In the genomic region with DNA sequence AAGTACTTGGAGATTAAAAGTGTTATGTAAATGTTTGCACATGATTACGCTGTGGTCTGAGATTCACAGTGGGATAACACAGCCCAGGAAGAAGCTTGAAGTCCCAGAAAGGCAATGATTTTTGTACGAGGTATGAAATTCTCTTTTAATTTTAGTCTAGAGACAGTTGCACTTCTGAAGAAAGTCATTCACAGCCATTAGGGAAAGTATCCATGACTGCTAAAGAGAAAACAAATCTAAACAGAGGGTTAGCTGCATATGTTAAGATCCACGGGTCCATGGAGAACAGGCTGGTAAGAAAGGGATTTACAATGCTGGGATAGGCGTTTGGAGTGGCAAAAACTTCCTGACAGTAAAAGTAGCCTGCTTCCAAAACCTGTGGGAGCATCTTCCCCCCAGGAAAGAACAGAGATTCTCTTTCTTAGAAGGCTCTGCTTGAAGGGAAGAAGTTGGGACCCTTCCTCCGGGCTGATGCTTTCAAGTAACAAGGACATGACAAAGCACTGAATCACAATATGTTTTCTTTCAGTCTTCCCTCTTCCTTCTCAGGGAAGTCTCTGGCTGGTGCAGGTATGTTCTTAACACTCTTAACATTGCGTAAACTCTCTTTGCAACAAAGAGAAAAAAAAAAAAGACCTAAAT, we compare ENCODE assay signal across 9 cellular contexts.
DNase-seq lines count a peak whose midpoint lies in the region; FAIRE-seq and TF ChIP-seq lines count a peak whose summit lies in the region.
"Had no signal": no experiment of that assay in that cellular context is flagged by ENCODE, and none has a peak within 500 bp of the region (broad histone marks: within the 10 kb centered on the region; RNA-seq: fewer than 3 reads in every experiment).

No MANE protein-coding gene starts in this region.

- no peaks in the 10 kb centered on the region for H3K36me3 ChIP-seq in keratinocyte (ENCODE audit: control insufficient read depth in 2 of 2, extremely low read depth in 1 of 2, insufficient read depth in 2 of 2, low read length in 2 of 2)
- no peaks in the 10 kb centered on the region for H3K36me3 ChIP-seq in skeletal muscle tissue (ENCODE audit: control insufficient read depth in 3 of 3, insufficient read depth in 3 of 3, low read length in 3 of 3)
- no peaks in the 10 kb centered on the region for H3K36me3 ChIP-seq in CD4-positive, alpha-beta memory T cell (ENCODE audit: insufficient read depth, low read length)

- H3K4me1 ChIP-seq in H9 (ENCODE audit: insufficient read depth, low read length) (peaks cover 13% of the 10 kb centered on the region), keratinocyte (ENCODE audit: control insufficient read depth, extremely low read depth, insufficient read depth, low read length) (peaks cover 67% of the 10 kb centered on the region), skeletal muscle tissue (ENCODE audit: control insufficient read depth in 3 of 3, insufficient read depth in 3 of 3, low read length in 3 of 3) (peaks cover 0 to 15% (median 4%) of the 10 kb centered on the region in 3 donors)
- H3K4me1 ChIP-seq in CD4-positive, alpha-beta memory T cell (ENCODE audit: insufficient read depth, low read length): no peaks in the 10 kb centered on the region

- dilution Hi-C loops in keratinocyte (cut with MboI; ENCODE audit: extremely low pct_ligation_motif_present, low sequenced_read_pairs): no loop called here

- H2BK15ac ChIP-seq in H9 (ENCODE audit: low read depth, low read length): no peak overlapping the region

- H3K9me1 ChIP-seq in keratinocyte (ENCODE audit: control insufficient read depth, extremely low read depth, insufficient read depth, low read length): no peaks in the 10 kb centered on the region

- H4K20me1 ChIP-seq in H9 (ENCODE audit: control insufficient read depth, insufficient read depth, insufficient read length) (no peaks in the 10 kb centered on the region), keratinocyte (ENCODE audit: control insufficient read depth, extremely low read depth, insufficient read depth, low read length) (no peaks in the 10 kb centered on the region)

- no peak overlapping the region for H4K91ac ChIP-seq in H9 (ENCODE audit: insufficient read length, low read depth, low read length)

- no peak overlapping the region for H3K9ac ChIP-seq in H9 (ENCODE audit: extremely low read depth, insufficient read length, low read length)
- peak overlapping the region; percentile 82 for H3K9ac ChIP-seq in keratinocyte (ENCODE audit: control insufficient read depth, extremely low read depth, insufficient read depth, low read length)
- H3K9ac ChIP-seq in skeletal muscle tissue (ENCODE audit: low read depth in 1 of 3, low read length in 3 of 3): peak overlapping the region in 1 of 3 donors; percentile 51

- no CpG with 5 or more reads among the region's 6 CpGs for WGBS in H9 (ENCODE audit: extremely low coverage, insufficient read length, low lambda C conversion rate)

- H3K27me3 Mint-ChIP-seq in H9 (ENCODE audit: low read depth) (peaks cover 1% of the 10 kb centered on the region; the same call in 1 of the 2 replicates), chondrocyte (ENCODE audit: low read depth) (no peaks in the 10 kb centered on the region)
- peaks cover 16% of the 10 kb centered on the region in 2 donors for H3K27me3 Mint-ChIP-seq in CD4-positive, alpha-beta memory T cell

- no peak overlapping the region for H2BK20ac ChIP-seq in H9 (ENCODE audit: low read depth, low read length, poor library complexity, severe bottlenecking)

- 0 out of 7 replicates have a peak, but pooled peaks cover 0 to 8% (median 0%) of the 10 kb centered on the region in 3 experiments for H3K36me3 Mint-ChIP-seq in H9 (ENCODE audit: insufficient read depth in 1 of 3, low read depth in 3 of 3)
- H3K36me3 Mint-ChIP-seq in chondrocyte (ENCODE audit: low read depth): peaks cover under 1% of the 10 kb centered on the region
- no peaks in the 10 kb centered on the region for H3K36me3 Mint-ChIP-seq in CD4-positive, alpha-beta memory T cell

- H2AFZ ChIP-seq in H9 (ENCODE audit: low read length): no peak overlapping the region
- H2AFZ ChIP-seq in keratinocyte (ENCODE audit: control insufficient read depth, low read length): no peak overlapping the region

- H3K56ac ChIP-seq in H9 (ENCODE audit: insufficient read length, low read depth, low read length): no peak overlapping the region

- H4K8ac ChIP-seq in H9 (replicated peaks; ENCODE audit: insufficient read length, low read depth, low read length): no peak overlapping the region

- no peak overlapping the region for H3T11ph ChIP-seq in H9 (ENCODE audit: low read length)

- no peak overlapping the region for H2BK5ac ChIP-seq in H9 (ENCODE audit: insufficient read length, low read length)

- CTCF ChIA-PET in CD4-positive, alpha-beta memory T cell (lab: Charles Lee; ENCODE audit: partially characterized antibody): no interaction called here

- DNase-seq in H9 (no peak), chondrocyte (ENCODE audit: low spot score) (no peak), keratinocyte (ENCODE audit: low read depth, low spot score) (no peak), NCI-H1694 (lab: John Stamatoyannopoulos, UW) (no peak), DMS114 treated with DMSO at 0.1 percent for 48 hours (lab: John Stamatoyannopoulos, UW; ENCODE audit: unreplicated experiment) (no peak), glomerular visceral epithelial cell (ENCODE audit: extremely low spot score) (no peak)
- DNase-seq in CD4-positive, alpha-beta memory T cell: no peak
- DNase-seq: NCI-H2029 treated with DMSO at 0.1 percent for 48 hours had no signal

- no peaks in the 10 kb centered on the region for H3K79me1 ChIP-seq in H9 (ENCODE audit: insufficient read depth, low read depth, low read length, poor library complexity, severe bottlenecking)

- H4K5ac ChIP-seq in H9 (ENCODE audit: insufficient read length, low read depth, low read length): no peak overlapping the region

- H3K4me3 ChIP-seq in keratinocyte (ENCODE audit: control insufficient read depth in 2 of 3, extremely low read depth in 1 of 3, insufficient read depth in 2 of 3, low read depth in 1 of 3, low read length in 3 of 3) (peak overlapping the region in 1 of 3 experiments; percentile 7), skeletal muscle tissue (ENCODE audit: low read length in 3 of 3) (peak overlapping the region in 1 of 3 donors; percentile 54)
- no peak overlapping the region for H3K4me3 ChIP-seq in CD4-positive, alpha-beta memory T cell (ENCODE audit: low read length in 2 of 2)

- H3K4me3 Mint-ChIP-seq in H9: no peak overlapping the region; a peak in 1 of 5 replicates
- H3K4me3 Mint-ChIP-seq in chondrocyte (ENCODE audit: unreplicated experiment): peak overlapping the region; percentile 4
- H3K4me3 Mint-ChIP-seq in CD4-positive, alpha-beta memory T cell: no peak overlapping the region

- H2BK12ac ChIP-seq in H9 (ENCODE audit: insufficient read length, low read depth, low read length): no peak overlapping the region

- H3K79me2 ChIP-seq in H9 (ENCODE audit: insufficient read depth, low read length) (no peaks in the 10 kb centered on the region), keratinocyte (ENCODE audit: control insufficient read depth, insufficient read depth, low read length) (peaks cover 3% of the 10 kb centered on the region)

- no peak overlapping the region for H3K23ac ChIP-seq in H9 (ENCODE audit: insufficient read length, low read depth, low read length)

- H3K14ac ChIP-seq in H9 (ENCODE audit: insufficient read depth, low read length): no peak overlapping the region

- peak overlapping the region; percentile 17 to 96 (median 46); a peak in 4 of 7 replicates for H3K27ac Mint-ChIP-seq in H9
- H3K27ac Mint-ChIP-seq in chondrocyte (ENCODE audit: unreplicated experiment): peak overlapping the region; percentile 86
- no peak overlapping the region for H3K27ac Mint-ChIP-seq in CD4-positive, alpha-beta memory T cell

- peak; percentile 63 for FAIRE-seq in keratinocyte (lab: Jason Lieb, UNC)

- H3K27me3 ChIP-seq in H9 (ENCODE audit: insufficient read depth, low read length) (no peaks in the 10 kb centered on the region), keratinocyte (ENCODE audit: control insufficient read depth, extremely low read depth, insufficient read depth, low read length) (no peaks in the 10 kb centered on the region), skeletal muscle tissue (ENCODE audit: control insufficient read depth in 3 of 3, insufficient read depth in 3 of 3, low read length in 3 of 3) (peaks cover 0 to 5% (median 3%) of the 10 kb centered on the region in 3 donors)
- H3K27me3 ChIP-seq in CD4-positive, alpha-beta memory T cell (ENCODE audit: insufficient read depth, low read length): no peaks in the 10 kb centered on the region

- H2BK120ac ChIP-seq in H9 (ENCODE audit: low read depth, low read length, poor library complexity, severe bottlenecking): no peak overlapping the region

- H3K9me3 ChIP-seq in H9 (ENCODE audit: control insufficient read depth, low read depth, low read length): no peaks in the 10 kb centered on the region
- no peaks in the 10 kb centered on the region for H3K9me3 ChIP-seq in keratinocyte (ENCODE audit: control insufficient read depth, low read depth, low read length)
- H3K9me3 ChIP-seq in skeletal muscle tissue (ENCODE audit: control insufficient read depth in 3 of 3, low read length in 3 of 3): no peaks in the 10 kb centered on the region
- H3K9me3 ChIP-seq in CD4-positive, alpha-beta memory T cell (ENCODE audit: control insufficient read depth in 1 of 2, low read length in 2 of 2): no peaks in the 10 kb centered on the region

- POLR2A ChIA-PET in CD4-positive, alpha-beta memory T cell (lab: Charles Lee; ENCODE audit: partially characterized antibody): no interaction called here

- H3K18ac ChIP-seq in H9 (ENCODE audit: insufficient read length, low read depth, low read length): no peak overlapping the region

- no peak for TF ChIP-seq CTCF in H9 (conservative IDR thresholded peaks at IDR 0.05)
- TF ChIP-seq CTCF in chondrocyte (IDR thresholded peaks at IDR 0.05): no peak
- TF ChIP-seq CTCF in keratinocyte (optimal IDR thresholded peaks at IDR 0.05 in 1 of 3, IDR thresholded peaks at IDR 0.05 in 1 of 3, conservative IDR thresholded peaks at IDR 0.05 in 1 of 3; ENCODE audit: extremely low read depth in 1 of 3, insufficient read depth in 2 of 3, low read length in 3 of 3): no peak

- H3K4ac ChIP-seq in H9 (ENCODE audit: low read depth, low read length): no peak overlapping the region

- H3K27ac ChIP-seq in H9 (ENCODE audit: insufficient read length, low read depth, low read length): peak overlapping the region; percentile 75
- H3K27ac ChIP-seq in keratinocyte (ENCODE audit: control insufficient read depth, insufficient read depth, low read length): peak overlapping the region; percentile 78
- H3K27ac ChIP-seq in skeletal muscle tissue (ENCODE audit: low read depth, low read length): peak overlapping the region; percentile 68
- H3K27ac ChIP-seq in CD4-positive, alpha-beta memory T cell (ENCODE audit: low read depth, low read length): no peak overlapping the region

- H3K23me2 ChIP-seq in H9 (ENCODE audit: insufficient read length, low read depth, low read length, poor library complexity, severe bottlenecking): peaks cover 2% of the 10 kb centered on the region

- H3K9me3 Mint-ChIP-seq in H9 (peaks cover 0 to 3% of the 10 kb centered on the region in 2 experiments; a peak in 2 of 5 replicates), chondrocyte (ENCODE audit: low read depth) (no peaks in the 10 kb centered on the region)
- peaks cover 0 to 2% (median 0%) of the 10 kb centered on the region in 8 donors for H3K9me3 Mint-ChIP-seq in CD4-positive, alpha-beta memory T cell

- H2AK5ac ChIP-seq in H9 (ENCODE audit: insufficient read length, low read length): no peak overlapping the region

- intact Hi-C loops in CD4-positive, alpha-beta memory T cell (cut with micrococcal nuclease): no loop called here

- H3K4me1 Mint-ChIP-seq in H9 (peaks cover 59 to 64% of the 10 kb centered on the region in 2 experiments), chondrocyte (ENCODE audit: low read depth) (peaks cover 70% of the 10 kb centered on the region)
- H3K4me1 Mint-ChIP-seq in CD4-positive, alpha-beta memory T cell: no peaks in the 10 kb centered on the region

- H3K4me2 ChIP-seq in H9 (ENCODE audit: insufficient read depth, insufficient read length, low read length) (no peak overlapping the region), keratinocyte (ENCODE audit: control insufficient read depth, extremely low read depth, insufficient read depth, low read depth, low read length) (peak overlapping the region; percentile 71)

Comparison
In these comparisons a context has a peak if more than half of its experiments do, and no peak if none do; other contexts are left out.
1. H3K27ac Mint-ChIP-seq: peak in H9 (3 of 3) and chondrocyte (single experiment); none in CD4-positive, alpha-beta memory T cell (0 of 7).